ENCODE assay signal across 1 cellular context in the genomic region with DNA sequence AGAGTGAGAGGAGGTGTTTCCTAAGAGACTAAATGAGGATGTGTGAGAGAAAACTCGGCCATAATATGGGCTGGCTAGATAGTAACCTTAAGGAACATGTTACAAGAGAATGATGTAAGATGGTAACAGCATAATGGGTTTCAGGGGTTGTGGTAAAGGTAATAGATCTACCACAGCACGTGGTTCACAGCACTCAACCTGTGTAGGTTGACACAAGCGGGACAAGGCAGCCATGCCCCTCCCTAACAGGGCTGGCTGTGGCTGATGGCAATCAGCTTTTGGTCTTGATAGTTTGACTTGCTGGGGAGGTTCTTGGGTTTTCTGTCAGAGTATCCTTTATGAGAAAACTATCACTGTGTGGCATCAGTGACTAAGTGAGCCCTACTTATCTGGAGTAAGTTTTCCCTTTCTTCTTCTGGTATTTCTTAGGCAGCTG.
A peak's percentile ranks its signal among the peaks of the same experiment; 100 is the strongest.
TF ChIP-seq lines count a peak whose summit lies in the region.

No MANE protein-coding gene starts in this region.

TF ChIP-seq in GM12878, 131 proteins besides CTCF, POLR2A, EP300 and RAD21 (continued from another document):
- TF ChIP-seq RAD51 (IDR thresholded peaks at IDR 0.05) (peak; percentile 78), MTA3 (IDR thresholded peaks at IDR 0.05; ENCODE audit: borderline replicate concordance, low read length) (no peak), IKZF1 (conservative IDR thresholded peaks at IDR 0.05) (peak; percentile 30; the same call in 1 of the 2 replicates), DPF2 (IDR thresholded peaks at IDR 0.05) (peak; percentile 54; the same call in 1 of the 2 replicates), HCFC1 (IDR thresholded peaks at IDR 0.05; ENCODE audit: low read length) (no peak), BHLHE40 (IDR thresholded peaks at IDR 0.05; ENCODE audit: borderline replicate concordance in 1 of 2, low read depth in 2 of 2, low read length in 1 of 2) (peak; percentile 85 to 93), RUNX3 (IDR thresholded peaks at IDR 0.05; ENCODE audit: low read length) (peak; percentile 82), ZNF622 (IDR thresholded peaks at IDR 0.05) (no peak), ATF7 (IDR thresholded peaks at IDR 0.05; ENCODE audit: low read depth) (peak; percentile 93), SMAD5 (IDR thresholded peaks at IDR 0.05; ENCODE audit: low read depth) (no peak), KAT2A (conservative IDR thresholded peaks at IDR 0.05; ENCODE audit: control insufficient read depth, low read depth, low read length) (no peak), SP1 (IDR thresholded peaks at IDR 0.05; ENCODE audit: low read depth, low read length) (no peak), BCL11A (IDR thresholded peaks at IDR 0.05; ENCODE audit: low read depth, low read length) (peak; percentile 9; the same call in 1 of the 2 replicates), NR2F1 (conservative IDR thresholded peaks at IDR 0.05) (0 out of 2 replicates have a peak, but pooled peaks have one; percentile 24), ZSCAN29 (IDR thresholded peaks at IDR 0.05) (no peak), CEBPB (IDR thresholded peaks at IDR 0.05; ENCODE audit: borderline replicate concordance in 1 of 2, low read depth in 2 of 2, low read length in 2 of 2) (no peak), SIN3A (IDR thresholded peaks at IDR 0.05; ENCODE audit: low read depth, low read length) (no peak), NBN (IDR thresholded peaks at IDR 0.05) (peak; percentile 56; the same call in 1 of the 2 replicates), PAX5 (IDR thresholded peaks at IDR 0.05; ENCODE audit: borderline replicate concordance, low read depth, low read length) (0 out of 2 replicates have a peak, but pooled peaks have one; percentile 9), POLR2AphosphoS2 (IDR thresholded peaks at IDR 0.05; ENCODE audit: low read depth, low read length) (no peak)
- TF ChIP-seq, protein P1, sequence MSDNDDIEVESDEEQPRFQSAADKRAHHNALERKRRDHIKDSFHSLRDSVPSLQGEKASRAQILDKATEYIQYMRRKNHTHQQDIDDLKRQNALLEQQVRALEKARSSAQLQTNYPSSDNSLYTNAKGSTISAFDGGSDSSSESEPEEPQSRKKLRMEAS (IDR thresholded peaks at IDR 0.05; ENCODE audit: low read depth, low read length), result peak; percentile 31; the same call in 1 of the 2 replicates
- TF ChIP-seq, protein P2, sequence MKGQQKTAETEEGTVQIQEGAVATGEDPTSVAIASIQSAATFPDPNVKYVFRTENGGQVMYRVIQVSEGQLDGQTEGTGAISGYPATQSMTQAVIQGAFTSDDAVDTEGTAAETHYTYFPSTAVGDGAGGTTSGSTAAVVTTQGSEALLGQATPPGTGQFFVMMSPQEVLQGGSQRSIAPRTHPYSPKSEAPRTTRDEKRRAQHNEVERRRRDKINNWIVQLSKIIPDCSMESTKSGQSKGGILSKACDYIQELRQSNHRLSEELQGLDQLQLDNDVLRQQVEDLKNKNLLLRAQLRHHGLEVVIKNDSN (IDR thresholded peaks at IDR 0.05; ENCODE audit: borderline replicate concordance, extremely low read length, insufficient read depth, low read depth, low read length), result no peak
- TF ChIP-seq, protein P3, sequence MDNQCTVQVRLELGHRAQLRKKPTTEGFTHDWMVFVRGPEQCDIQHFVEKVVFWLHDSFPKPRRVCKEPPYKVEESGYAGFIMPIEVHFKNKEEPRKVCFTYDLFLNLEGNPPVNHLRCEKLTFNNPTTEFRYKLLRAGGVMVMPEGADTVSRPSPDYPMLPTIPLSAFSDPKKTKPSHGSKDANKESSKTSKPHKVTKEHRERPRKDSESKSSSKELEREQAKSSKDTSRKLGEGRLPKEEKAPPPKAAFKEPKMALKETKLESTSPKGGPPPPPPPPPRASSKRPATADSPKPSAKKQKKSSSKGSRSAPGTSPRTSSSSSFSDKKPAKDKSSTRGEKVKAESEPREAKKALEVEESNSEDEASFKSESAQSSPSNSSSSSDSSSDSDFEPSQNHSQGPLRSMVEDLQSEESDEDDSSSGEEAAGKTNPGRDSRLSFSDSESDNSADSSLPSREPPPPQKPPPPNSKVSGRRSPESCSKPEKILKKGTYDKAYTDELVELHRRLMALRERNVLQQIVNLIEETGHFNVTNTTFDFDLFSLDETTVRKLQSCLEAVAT (IDR thresholded peaks at IDR 0.05), result peak; percentile 48; the same call in 1 of the 2 replicates
- TF ChIP-seq, protein P4, sequence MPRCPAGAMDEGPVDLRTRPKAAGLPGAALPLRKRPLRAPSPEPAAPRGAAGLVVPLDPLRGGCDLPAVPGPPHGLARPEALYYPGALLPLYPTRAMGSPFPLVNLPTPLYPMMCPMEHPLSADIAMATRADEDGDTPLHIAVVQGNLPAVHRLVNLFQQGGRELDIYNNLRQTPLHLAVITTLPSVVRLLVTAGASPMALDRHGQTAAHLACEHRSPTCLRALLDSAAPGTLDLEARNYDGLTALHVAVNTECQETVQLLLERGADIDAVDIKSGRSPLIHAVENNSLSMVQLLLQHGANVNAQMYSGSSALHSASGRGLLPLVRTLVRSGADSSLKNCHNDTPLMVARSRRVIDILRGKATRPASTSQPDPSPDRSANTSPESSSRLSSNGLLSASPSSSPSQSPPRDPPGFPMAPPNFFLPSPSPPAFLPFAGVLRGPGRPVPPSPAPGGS (IDR thresholded peaks at IDR 0.05; ENCODE audit: borderline replicate concordance, insufficient read depth, low read depth, low read length, poor library complexity, severe bottlenecking), result no peak
- TF ChIP-seq, protein P5, sequence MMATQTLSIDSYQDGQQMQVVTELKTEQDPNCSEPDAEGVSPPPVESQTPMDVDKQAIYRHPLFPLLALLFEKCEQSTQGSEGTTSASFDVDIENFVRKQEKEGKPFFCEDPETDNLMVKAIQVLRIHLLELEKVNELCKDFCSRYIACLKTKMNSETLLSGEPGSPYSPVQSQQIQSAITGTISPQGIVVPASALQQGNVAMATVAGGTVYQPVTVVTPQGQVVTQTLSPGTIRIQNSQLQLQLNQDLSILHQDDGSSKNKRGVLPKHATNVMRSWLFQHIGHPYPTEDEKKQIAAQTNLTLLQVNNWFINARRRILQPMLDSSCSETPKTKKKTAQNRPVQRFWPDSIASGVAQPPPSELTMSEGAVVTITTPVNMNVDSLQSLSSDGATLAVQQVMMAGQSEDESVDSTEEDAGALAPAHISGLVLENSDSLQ (IDR thresholded peaks at IDR 0.05), result peak; percentile 45; the same call in 1 of the 2 replicates
- TF ChIP-seq, protein P6, sequence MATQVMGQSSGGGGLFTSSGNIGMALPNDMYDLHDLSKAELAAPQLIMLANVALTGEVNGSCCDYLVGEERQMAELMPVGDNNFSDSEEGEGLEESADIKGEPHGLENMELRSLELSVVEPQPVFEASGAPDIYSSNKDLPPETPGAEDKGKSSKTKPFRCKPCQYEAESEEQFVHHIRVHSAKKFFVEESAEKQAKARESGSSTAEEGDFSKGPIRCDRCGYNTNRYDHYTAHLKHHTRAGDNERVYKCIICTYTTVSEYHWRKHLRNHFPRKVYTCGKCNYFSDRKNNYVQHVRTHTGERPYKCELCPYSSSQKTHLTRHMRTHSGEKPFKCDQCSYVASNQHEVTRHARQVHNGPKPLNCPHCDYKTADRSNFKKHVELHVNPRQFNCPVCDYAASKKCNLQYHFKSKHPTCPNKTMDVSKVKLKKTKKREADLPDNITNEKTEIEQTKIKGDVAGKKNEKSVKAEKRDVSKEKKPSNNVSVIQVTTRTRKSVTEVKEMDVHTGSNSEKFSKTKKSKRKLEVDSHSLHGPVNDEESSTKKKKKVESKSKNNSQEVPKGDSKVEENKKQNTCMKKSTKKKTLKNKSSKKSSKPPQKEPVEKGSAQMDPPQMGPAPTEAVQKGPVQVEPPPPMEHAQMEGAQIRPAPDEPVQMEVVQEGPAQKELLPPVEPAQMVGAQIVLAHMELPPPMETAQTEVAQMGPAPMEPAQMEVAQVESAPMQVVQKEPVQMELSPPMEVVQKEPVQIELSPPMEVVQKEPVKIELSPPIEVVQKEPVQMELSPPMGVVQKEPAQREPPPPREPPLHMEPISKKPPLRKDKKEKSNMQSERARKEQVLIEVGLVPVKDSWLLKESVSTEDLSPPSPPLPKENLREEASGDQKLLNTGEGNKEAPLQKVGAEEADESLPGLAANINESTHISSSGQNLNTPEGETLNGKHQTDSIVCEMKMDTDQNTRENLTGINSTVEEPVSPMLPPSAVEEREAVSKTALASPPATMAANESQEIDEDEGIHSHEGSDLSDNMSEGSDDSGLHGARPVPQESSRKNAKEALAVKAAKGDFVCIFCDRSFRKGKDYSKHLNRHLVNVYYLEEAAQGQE (IDR thresholded peaks at IDR 0.05; ENCODE audit: low read depth, low read length), result no peak
- TF ChIP-seq, protein P7, sequence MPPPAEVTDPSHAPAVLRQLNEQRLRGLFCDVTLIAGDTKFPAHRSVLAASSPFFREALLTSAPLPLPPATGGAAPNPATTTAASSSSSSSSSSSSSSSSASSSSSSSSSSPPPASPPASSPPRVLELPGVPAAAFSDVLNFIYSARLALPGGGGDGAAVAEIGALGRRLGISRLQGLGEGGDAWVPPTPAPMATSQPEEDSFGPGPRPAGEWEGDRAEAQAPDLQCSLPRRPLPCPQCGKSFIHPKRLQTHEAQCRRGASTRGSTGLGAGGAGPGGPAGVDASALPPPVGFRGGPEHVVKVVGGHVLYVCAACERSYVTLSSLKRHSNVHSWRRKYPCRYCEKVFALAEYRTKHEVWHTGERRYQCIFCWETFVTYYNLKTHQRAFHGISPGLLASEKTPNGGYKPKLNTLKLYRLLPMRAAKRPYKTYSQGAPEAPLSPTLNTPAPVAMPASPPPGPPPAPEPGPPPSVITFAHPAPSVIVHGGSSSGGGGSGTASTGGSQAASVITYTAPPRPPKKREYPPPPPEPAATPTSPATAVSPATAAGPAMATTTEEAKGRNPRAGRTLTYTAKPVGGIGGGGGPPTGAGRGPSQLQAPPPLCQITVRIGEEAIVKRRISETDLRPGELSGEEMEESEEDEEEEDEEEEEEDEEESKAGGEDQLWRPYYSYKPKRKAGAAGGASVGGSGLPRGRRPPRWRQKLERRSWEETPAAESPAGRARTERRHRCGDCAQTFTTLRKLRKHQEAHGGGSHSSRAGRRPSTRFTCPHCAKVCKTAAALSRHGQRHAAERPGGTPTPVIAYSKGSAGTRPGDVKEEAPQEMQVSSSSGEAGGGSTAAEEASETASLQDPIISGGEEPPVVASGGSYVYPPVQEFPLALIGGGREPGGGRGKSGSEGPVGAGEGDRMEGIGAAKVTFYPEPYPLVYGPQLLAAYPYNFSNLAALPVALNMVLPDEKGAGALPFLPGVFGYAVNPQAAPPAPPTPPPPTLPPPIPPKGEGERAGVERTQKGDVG (CRISPR knock-in tag; IDR thresholded peaks at IDR 0.05), result no peak
- TF ChIP-seq, protein P8, sequence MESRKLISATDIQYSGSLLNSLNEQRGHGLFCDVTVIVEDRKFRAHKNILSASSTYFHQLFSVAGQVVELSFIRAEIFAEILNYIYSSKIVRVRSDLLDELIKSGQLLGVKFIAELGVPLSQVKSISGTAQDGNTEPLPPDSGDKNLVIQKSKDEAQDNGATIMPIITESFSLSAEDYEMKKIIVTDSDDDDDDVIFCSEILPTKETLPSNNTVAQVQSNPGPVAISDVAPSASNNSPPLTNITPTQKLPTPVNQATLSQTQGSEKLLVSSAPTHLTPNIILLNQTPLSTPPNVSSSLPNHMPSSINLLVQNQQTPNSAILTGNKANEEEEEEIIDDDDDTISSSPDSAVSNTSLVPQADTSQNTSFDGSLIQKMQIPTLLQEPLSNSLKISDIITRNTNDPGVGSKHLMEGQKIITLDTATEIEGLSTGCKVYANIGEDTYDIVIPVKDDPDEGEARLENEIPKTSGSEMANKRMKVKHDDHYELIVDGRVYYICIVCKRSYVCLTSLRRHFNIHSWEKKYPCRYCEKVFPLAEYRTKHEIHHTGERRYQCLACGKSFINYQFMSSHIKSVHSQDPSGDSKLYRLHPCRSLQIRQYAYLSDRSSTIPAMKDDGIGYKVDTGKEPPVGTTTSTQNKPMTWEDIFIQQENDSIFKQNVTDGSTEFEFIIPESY (IDR thresholded peaks at IDR 0.05), result no peak
- TF ChIP-seq, protein P9, sequence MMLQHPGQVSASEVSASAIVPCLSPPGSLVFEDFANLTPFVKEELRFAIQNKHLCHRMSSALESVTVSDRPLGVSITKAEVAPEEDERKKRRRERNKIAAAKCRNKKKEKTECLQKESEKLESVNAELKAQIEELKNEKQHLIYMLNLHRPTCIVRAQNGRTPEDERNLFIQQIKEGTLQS (IDR thresholded peaks at IDR 0.05; ENCODE audit: borderline replicate concordance, extremely low read depth, low read depth, low read length), result no peak
- TF ChIP-seq, protein P10, sequence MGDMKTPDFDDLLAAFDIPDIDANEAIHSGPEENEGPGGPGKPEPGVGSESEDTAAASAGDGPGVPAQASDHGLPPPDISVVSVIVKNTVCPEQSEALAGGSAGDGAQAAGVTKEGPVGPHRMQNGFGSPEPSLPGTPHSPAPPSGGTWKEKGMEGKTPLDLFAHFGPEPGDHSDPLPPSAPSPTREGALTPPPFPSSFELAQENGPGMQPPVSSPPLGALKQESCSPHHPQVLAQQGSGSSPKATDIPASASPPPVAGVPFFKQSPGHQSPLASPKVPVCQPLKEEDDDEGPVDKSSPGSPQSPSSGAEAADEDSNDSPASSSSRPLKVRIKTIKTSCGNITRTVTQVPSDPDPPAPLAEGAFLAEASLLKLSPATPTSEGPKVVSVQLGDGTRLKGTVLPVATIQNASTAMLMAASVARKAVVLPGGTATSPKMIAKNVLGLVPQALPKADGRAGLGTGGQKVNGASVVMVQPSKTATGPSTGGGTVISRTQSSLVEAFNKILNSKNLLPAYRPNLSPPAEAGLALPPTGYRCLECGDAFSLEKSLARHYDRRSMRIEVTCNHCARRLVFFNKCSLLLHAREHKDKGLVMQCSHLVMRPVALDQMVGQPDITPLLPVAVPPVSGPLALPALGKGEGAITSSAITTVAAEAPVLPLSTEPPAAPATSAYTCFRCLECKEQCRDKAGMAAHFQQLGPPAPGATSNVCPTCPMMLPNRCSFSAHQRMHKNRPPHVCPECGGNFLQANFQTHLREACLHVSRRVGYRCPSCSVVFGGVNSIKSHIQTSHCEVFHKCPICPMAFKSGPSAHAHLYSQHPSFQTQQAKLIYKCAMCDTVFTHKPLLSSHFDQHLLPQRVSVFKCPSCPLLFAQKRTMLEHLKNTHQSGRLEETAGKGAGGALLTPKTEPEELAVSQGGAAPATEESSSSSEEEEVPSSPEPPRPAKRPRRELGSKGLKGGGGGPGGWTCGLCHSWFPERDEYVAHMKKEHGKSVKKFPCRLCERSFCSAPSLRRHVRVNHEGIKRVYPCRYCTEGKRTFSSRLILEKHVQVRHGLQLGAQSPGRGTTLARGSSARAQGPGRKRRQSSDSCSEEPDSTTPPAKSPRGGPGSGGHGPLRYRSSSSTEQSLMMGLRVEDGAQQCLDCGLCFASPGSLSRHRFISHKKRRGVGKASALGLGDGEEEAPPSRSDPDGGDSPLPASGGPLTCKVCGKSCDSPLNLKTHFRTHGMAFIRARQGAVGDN (IDR thresholded peaks at IDR 0.05), result 0 out of 2 replicates have a peak, but pooled peaks have one; percentile 43
